26 cellular contexts compared by ENCODE assay signal in the genomic region with DNA sequence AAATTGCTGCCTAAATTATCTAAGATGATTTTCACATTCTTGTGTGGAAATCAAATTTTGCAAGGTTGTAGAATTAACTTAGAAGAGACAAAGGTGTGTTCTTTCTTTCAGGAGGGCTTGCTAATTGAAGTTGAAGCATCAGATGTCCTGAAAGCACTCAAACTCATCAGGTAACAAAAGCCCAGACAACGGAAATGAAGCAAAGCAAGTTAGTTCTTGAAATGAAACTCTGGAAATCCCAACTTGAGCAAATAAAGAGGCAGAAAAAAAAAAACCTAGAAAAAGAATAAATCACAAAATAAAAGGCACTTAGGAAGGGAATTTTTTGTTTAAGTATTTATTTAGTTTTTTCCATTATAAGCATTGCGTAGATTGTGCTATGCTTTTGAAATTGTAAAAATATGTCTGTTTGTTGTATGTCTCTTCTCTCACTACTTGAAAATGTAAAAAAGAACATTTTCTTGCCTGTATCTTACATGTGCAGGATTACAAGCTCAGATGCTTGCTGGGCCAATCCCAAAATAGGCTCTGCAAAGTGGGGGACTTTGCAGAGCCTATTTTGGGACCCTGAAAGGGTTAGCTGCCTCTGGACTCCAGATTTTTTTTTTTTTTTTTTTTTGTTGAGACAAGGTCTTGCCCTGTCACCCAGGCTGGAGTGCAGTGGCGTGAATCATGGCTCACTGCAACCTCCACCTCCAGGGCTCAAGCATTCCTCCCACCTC.
"Had no signal": no experiment of that assay in that cellular context is flagged by ENCODE, and none has a peak within 500 bp of the region (broad histone marks: within the 10 kb centered on the region; RNA-seq: fewer than 3 reads in every experiment).

No MANE protein-coding gene starts in this region.

- ATAC-seq: foreskin keratinocyte; heart left ventricle; left colon; naive thymus-derived CD8-positive, alpha-beta T cell had no signal

- H3K4me1 ChIP-seq: esophagus muscularis mucosa, foreskin keratinocyte, heart left ventricle, neural progenitor cell, right atrium auricular region had no signal

- H3K4me3 ChIP-seq: esophagus muscularis mucosa, heart left ventricle, neural progenitor cell, right atrium auricular region, smooth muscle cell, thoracic aorta had no signal

- DNase-seq: activated CD4-positive, alpha-beta T cell treated with anti-CD3 and anti-CD28 coated beads for 4 hours; activated CD4-positive, alpha-beta T cell treated with anti-CD3 and anti-CD28 coated beads, Interleukin-2, amount 50 U/mL, for 4 hours; activated effector memory CD4-positive, alpha-beta T cell treated with Interleukin-2 at 50 U/mL for 16 hours; activated naive CD4-positive, alpha-beta T cell treated with Interleukin-2 at 50 U/mL for 16 hours; anterior cingulate cortex; dermis blood vessel endothelial cell; effector CD4-positive, alpha-beta T cell; foreskin keratinocyte; heart left ventricle; hypothalamus; immature natural killer cell; kidney; left colon; naive thymus-derived CD8-positive, alpha-beta T cell; occipital lobe; stimulated activated CD4-positive, alpha-beta T cell treated with anti-CD3 and anti-CD28 coated beads, Interleukin-2, amount 100 ng/mL, for 24 hours; T-helper 9 cell had no signal

- H3K27ac ChIP-seq: esophagus muscularis mucosa, foreskin keratinocyte, heart left ventricle, neural progenitor cell, right atrium auricular region, thoracic aorta, VCaP had no signal

- H3K9me3 ChIP-seq: esophagus muscularis mucosa, heart left ventricle, right atrium auricular region, thoracic aorta had no signal

- H3K27me3 ChIP-seq: esophagus muscularis mucosa, neural progenitor cell, right atrium auricular region had no signal

- H3K36me3 ChIP-seq: esophagus muscularis mucosa, heart left ventricle, neural progenitor cell, right atrium auricular region, thoracic aorta had no signal

- FAIRE-seq: colon, kidney, TTC549, urothelium cell line had no signal
